In the genomic region with DNA sequence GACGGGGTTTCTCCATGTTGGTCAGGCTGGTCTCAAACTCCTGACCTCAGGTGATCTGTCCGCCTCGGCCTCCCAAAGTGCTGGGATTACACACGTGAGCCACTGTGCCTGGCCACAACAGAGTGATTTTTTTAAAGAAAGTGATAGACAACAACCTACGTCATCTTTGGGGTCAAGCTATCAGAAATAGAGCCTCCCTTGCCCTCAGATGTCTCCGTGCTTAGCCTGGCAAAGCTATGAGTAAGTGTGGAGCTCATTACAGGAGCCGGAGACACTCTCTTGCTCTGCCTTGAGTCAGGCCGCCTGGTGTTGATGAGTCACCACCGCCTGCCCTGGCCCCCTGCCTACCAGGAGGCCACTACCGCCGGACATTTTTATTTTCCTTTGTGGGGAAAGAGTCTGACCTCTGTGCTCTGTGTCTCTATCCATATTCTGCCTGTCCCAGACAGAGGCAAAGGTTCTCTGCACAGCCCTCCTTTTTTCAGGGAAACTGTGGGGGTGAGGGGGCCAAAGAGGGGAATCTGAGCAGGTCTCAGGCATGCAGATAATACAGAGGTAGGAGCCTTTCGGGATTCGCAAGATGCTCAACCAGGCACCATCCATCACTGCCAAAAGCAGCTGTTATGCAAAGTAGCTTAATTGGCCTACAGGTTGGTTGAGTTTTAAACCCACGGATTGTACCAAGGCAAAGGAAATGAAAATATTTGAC, we compare ENCODE assay signal across 8 cellular contexts.
DNase-seq lines count a peak whose midpoint lies in the region; ATAC-seq lines count a peak whose summit lies in the region.

No MANE protein-coding gene starts in this region.

- H3K27ac ChIP-seq in ectodermal cell (ENCODE audit: insufficient read depth, low read depth, low read length, poor library complexity, severe bottlenecking) (peak overlapping the region; percentile 42), mesendoderm (ENCODE audit: low read depth, low read length) (no peak overlapping the region)

- no peak overlapping the region for H2BK5ac ChIP-seq in mesendoderm (ENCODE audit: low read length)

- no peak overlapping the region for H3K4me2 ChIP-seq in mesendoderm (ENCODE audit: low read length)

- H3K27me3 ChIP-seq in ectodermal cell (ENCODE audit: control insufficient read depth, insufficient read depth, low read length, poor library complexity, severe bottlenecking) (no peaks in the 10 kb centered on the region), mesendoderm (ENCODE audit: insufficient read depth, low read length, poor library complexity) (no peaks in the 10 kb centered on the region)

- no peaks in the 10 kb centered on the region for H3K9me3 ChIP-seq in ectodermal cell (ENCODE audit: control insufficient read depth, low read length)

- no peak overlapping the region for H3K4me3 ChIP-seq in ectodermal cell (ENCODE audit: insufficient read depth, low read depth, low read length)
- H3K4me3 ChIP-seq in mesendoderm (ENCODE audit: low read length): no peak overlapping the region

- H3K79me2 ChIP-seq in mesendoderm (ENCODE audit: control insufficient read depth, insufficient read depth, low read length): no peaks in the 10 kb centered on the region

- H3K18ac ChIP-seq in mesendoderm (ENCODE audit: low read length): no peak overlapping the region

- no peak overlapping the region for H2AK5ac ChIP-seq in mesendoderm (ENCODE audit: low read length)

- H3K9ac ChIP-seq in mesendoderm (ENCODE audit: low read length): no peak overlapping the region

- H3K23ac ChIP-seq in mesendoderm (ENCODE audit: low read length): no peak overlapping the region

- DNase-seq in EL (peak; percentile 96), NOMO-1 (lab: John Stamatoyannopoulos, UW; ENCODE audit: unreplicated experiment in 2 of 2) (peak; percentile 27 to 75), mesendoderm (peak; percentile 87), activated gamma-delta T cell treated with Interleukin-2 at 50 U/mL for 16 hours (no peak), occipital lobe (lab: John Stamatoyannopoulos, UW) (no peak)
- DNase-seq in activated T-cell treated with anti-CD3 and anti-CD28 coated beads, Interleukin-2, amount 50 U/mL, for 48 hours: no peak

- no peak overlapping the region for H2BK120ac ChIP-seq in mesendoderm (ENCODE audit: low read depth, low read length)

- peaks cover 7% of the 10 kb centered on the region for H3K4me1 ChIP-seq in ectodermal cell (ENCODE audit: control insufficient read depth, insufficient read depth, low read length)
- peaks cover 3% of the 10 kb centered on the region for H3K4me1 ChIP-seq in mesendoderm (ENCODE audit: control insufficient read depth, low read depth, low read length)

- H3K4ac ChIP-seq in mesendoderm (ENCODE audit: low read depth, low read length): peak overlapping the region; percentile 22

- H3K36me3 ChIP-seq in ectodermal cell (ENCODE audit: control insufficient read depth, insufficient read depth, low read length): no peaks in the 10 kb centered on the region
- no peaks in the 10 kb centered on the region for H3K36me3 ChIP-seq in mesendoderm (ENCODE audit: control insufficient read depth, insufficient read depth, low read length)

- H2BK15ac ChIP-seq in mesendoderm (replicated peaks; ENCODE audit: low read depth): no peak overlapping the region

- H3K56ac ChIP-seq in mesendoderm (ENCODE audit: low read length): peak overlapping the region; percentile 34

- no peak for ATAC-seq in GM21447 (IDR thresholded peaks at IDR 0.05; ENCODE audit: unreplicated experiment)

- H4K5ac ChIP-seq in mesendoderm (ENCODE audit: low read length): no peak overlapping the region

- H3K79me1 ChIP-seq in mesendoderm (ENCODE audit: low read length): no peaks in the 10 kb centered on the region

- H4K8ac ChIP-seq in mesendoderm (ENCODE audit: low read depth, low read length): no peak overlapping the region

- 59 to 66% methylated on average over 14 of the region's 14 CpGs for WGBS in ectodermal cell, 2 experiments
- WGBS in mesendoderm (ENCODE audit: extremely low coverage, insufficient coverage, low lambda C conversion rate): no CpG with 5 or more reads among the region's 14 CpGs

Comparison
In these comparisons a context has a peak if more than half of its experiments do, and no peak if none do; other contexts are left out.
1. DNase-seq: peak in EL (single experiment), NOMO-1 (2 of 2) and mesendoderm (single experiment); none in activated gamma-delta T cell treated with Interleukin-2 at 50 U/mL for 16 hours (single experiment), activated T-cell treated with anti-CD3 and anti-CD28 coated beads, Interleukin-2, amount 50 U/mL, for 48 hours (0 of 2) and occipital lobe (single experiment).